Comparison of ENCODE assay signal across 20 cellular contexts in the genomic region with DNA sequence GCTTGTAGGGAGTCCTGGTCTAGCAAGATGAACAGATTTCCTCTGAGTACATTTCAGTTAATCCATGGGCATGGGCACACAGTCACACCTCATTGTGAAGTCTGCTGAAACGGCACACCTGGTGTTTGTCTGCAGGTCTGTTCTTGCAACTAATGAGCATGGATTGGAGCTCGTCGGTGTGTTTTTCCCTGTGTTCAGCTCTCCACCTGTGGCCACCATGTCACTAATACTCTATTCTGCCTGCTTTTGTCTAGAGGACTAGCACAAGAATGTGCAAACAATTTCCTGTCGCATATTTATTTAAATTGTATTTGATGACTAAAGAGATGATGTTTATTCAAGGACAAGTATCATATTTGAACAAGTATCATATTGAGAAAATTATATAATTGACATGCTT. TPM values are rescaled to one million over a fixed set of nuclear protein-coding genes. Genes with fewer than 3 reads are reported as not detected.
DNase-seq lines count a peak whose midpoint lies in the region; ATAC-seq, FAIRE-seq and TF ChIP-seq lines count a peak whose summit lies in the region.
"Had no signal": no experiment of that assay in that cellular context is flagged by ENCODE, and none has a peak within 500 bp of the region (broad histone marks: within the 10 kb centered on the region; RNA-seq: fewer than 3 reads in every experiment).

No MANE protein-coding gene starts in this region.

- H4K20me1 ChIP-seq in keratinocyte (ENCODE audit: control insufficient read depth, extremely low read depth, insufficient read depth, low read length): no peaks in the 10 kb centered on the region

- H3K27me3 ChIP-seq in keratinocyte (ENCODE audit: control insufficient read depth, extremely low read depth, insufficient read depth, low read length): no peaks in the 10 kb centered on the region
- H3K27me3 ChIP-seq: right atrium auricular region had no signal

- peak overlapping the region; percentile 18 for H2AFZ ChIP-seq in keratinocyte (ENCODE audit: control insufficient read depth, low read length)

- FAIRE-seq in keratinocyte (lab: Jason Lieb, UNC): peak; percentile 94
- no peak for FAIRE-seq in frontal cortex (lab: Jason Lieb, UNC)
- FAIRE-seq: urothelium cell line had no signal

- no peak for ATAC-seq in HG03469 (IDR thresholded peaks at IDR 0.05; ENCODE audit: unreplicated experiment)
- ATAC-seq: mucosa of descending colon had no signal

- no peak for TF ChIP-seq CTCF in keratinocyte (optimal IDR thresholded peaks at IDR 0.05 in 1 of 3, IDR thresholded peaks at IDR 0.05 in 1 of 3, conservative IDR thresholded peaks at IDR 0.05 in 1 of 3; ENCODE audit: extremely low read depth in 1 of 3, insufficient read depth in 2 of 3, low read length in 3 of 3)

- H3K36me3 ChIP-seq in keratinocyte (ENCODE audit: control insufficient read depth in 2 of 2, extremely low read depth in 1 of 2, insufficient read depth in 2 of 2, low read length in 2 of 2): no peaks in the 10 kb centered on the region
- H3K36me3 ChIP-seq: right atrium auricular region had no signal

- peaks cover 2% of the 10 kb centered on the region for H3K9me3 ChIP-seq in keratinocyte (ENCODE audit: control insufficient read depth, low read depth, low read length)
- H3K9me3 ChIP-seq: mucosa of descending colon, right atrium auricular region had no signal

- DNase-seq in DMS153 treated with DMSO at 0.1 percent for 48 hours (lab: John Stamatoyannopoulos, UW; ENCODE audit: unreplicated experiment) (peak; percentile 10), NCI-H1930 (lab: John Stamatoyannopoulos, UW) (peak; percentile 38 to 43), NCI-H748 treated with DMSO at 0.1 percent for 48 hours (lab: John Stamatoyannopoulos, UW) (peak; percentile 75), keratinocyte (ENCODE audit: low read depth, low spot score) (no peak), frontal cortex (ENCODE audit: low spot score in 2 of 2) (no peak), amniotic stem cell (lab: John Stamatoyannopoulos, UW) (no peak)
- no peak for DNase-seq in activated CD4-positive, CD25-positive, alpha-beta regulatory T cell (lab: John Stamatoyannopoulos, UW)
- DNase-seq: activated CD4-positive, alpha-beta T cell treated with anti-CD3 and anti-CD28 coated beads for 48 hours; anterior cingulate cortex; CD4-positive, alpha-beta memory T cell; cerebellar nuclear complex; EL; endodermal cell; foreskin fibroblast; mucosa of descending colon; NCI-H226; T1000 had no signal

- H3K4me1 ChIP-seq in keratinocyte (ENCODE audit: control insufficient read depth, extremely low read depth, insufficient read depth, low read length): peaks cover 31% of the 10 kb centered on the region

- H3K4me3 ChIP-seq in keratinocyte (ENCODE audit: control insufficient read depth in 2 of 3, extremely low read depth in 1 of 3, insufficient read depth in 2 of 3, low read depth in 1 of 3, low read length in 3 of 3): no peak overlapping the region
- H3K4me3 ChIP-seq: mucosa of descending colon, right atrium auricular region had no signal

- dilution Hi-C loops in keratinocyte (cut with MboI; ENCODE audit: extremely low pct_ligation_motif_present, low sequenced_read_pairs): no loop called here

- H3K9me1 ChIP-seq in keratinocyte (ENCODE audit: control insufficient read depth, extremely low read depth, insufficient read depth, low read length): no peaks in the 10 kb centered on the region

- peak overlapping the region; percentile 33 for H3K27ac ChIP-seq in keratinocyte (ENCODE audit: control insufficient read depth, insufficient read depth, low read length)
- H3K27ac ChIP-seq: right atrium auricular region had no signal

- peak overlapping the region; percentile 35 for H3K4me2 ChIP-seq in keratinocyte (ENCODE audit: control insufficient read depth, extremely low read depth, insufficient read depth, low read depth, low read length)

- no peaks in the 10 kb centered on the region for H3K79me2 ChIP-seq in keratinocyte (ENCODE audit: control insufficient read depth, insufficient read depth, low read length)

- H3K9ac ChIP-seq in keratinocyte (ENCODE audit: control insufficient read depth, extremely low read depth, insufficient read depth, low read length): peak overlapping the region; percentile 17

RNA-seq across cellular contexts. Expression of a gene that starts 24.5 kb away (rescaled TPM):
- polyA plus RNA-seq in keratinocyte: 200 to 221 TPM (median 209 TPM) in 3 replicates
- polyA plus RNA-seq in keratinocyte (2011; ENCODE audit: low read depth): 101 TPM
- 119 and 143 TPM in 2 replicates for polyA plus RNA-seq in keratinocyte (2011; cell fraction: cytosol; rRNA removed)
- polyA plus RNA-seq in keratinocyte (2011; cell fraction: nucleus; rRNA removed): 275 and 293 TPM in 2 replicates
- polyA plus RNA-seq in keratinocyte (2012; ENCODE audit: low replicate concordance): 83.8 and 102 TPM in 2 replicates
- 216 to 410 TPM (median 387 TPM) in 3 replicates for polyA minus RNA-seq in keratinocyte
- 124 TPM for polyA minus RNA-seq in keratinocyte (2011; cell fraction: cytosol; rRNA and poly(A)+ RNA removed)
- 142 and 262 TPM in 2 replicates for polyA minus RNA-seq in keratinocyte (2011; cell fraction: nucleus; rRNA and poly(A)+ RNA removed)
- 152 TPM for total RNA-seq in frontal cortex

Comparison
In these comparisons a context has a peak if more than half of its experiments do, and no peak if none do; other contexts are left out.
1. DNase-seq: peak in DMS153 treated with DMSO at 0.1 percent for 48 hours (single experiment), NCI-H1930 (2 of 2) and NCI-H748 treated with DMSO at 0.1 percent for 48 hours (single experiment); none in keratinocyte (single experiment), activated CD4-positive, CD25-positive, alpha-beta regulatory T cell (0 of 4), frontal cortex (0 of 2) and amniotic stem cell (single experiment).